ENCODE assay signal across 8 cellular contexts in the genomic region with DNA sequence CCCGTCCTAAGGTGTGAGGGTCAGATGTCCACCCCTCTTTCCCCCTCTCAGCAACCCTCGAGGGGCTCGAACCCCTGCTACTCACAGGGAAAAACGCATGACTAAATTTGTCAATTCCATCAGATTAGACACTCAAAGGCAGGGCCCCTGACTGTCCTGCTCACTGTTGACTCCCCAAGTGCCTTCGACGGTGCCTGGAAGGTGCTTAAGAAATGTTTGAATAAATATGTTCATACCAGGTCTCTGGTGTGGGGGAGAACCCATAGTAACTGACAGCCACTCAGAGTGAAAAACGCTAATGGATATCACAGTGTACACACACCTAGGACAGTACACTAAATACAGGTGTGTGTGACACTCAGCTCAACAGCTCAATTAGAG. TPM values are rescaled to one million over a fixed set of nuclear protein-coding genes. Genes with fewer than 3 reads are reported as not detected.
A peak's percentile ranks its signal among the peaks of the same experiment; 100 is the strongest.
DNase-seq lines count a peak whose midpoint lies in the region; ATAC-seq and TF ChIP-seq lines count a peak whose summit lies in the region.

No MANE protein-coding gene starts in this region.

- no peaks in the 10 kb centered on the region for H3K9me3 ChIP-seq in RWPE2 (ENCODE audit: severe bottlenecking)
- no peaks in the 10 kb centered on the region for H3K9me3 ChIP-seq in right cardiac atrium (ENCODE audit: control insufficient read depth, low read length)
- H3K9me3 ChIP-seq in skeletal muscle satellite cell (replicated peaks; ENCODE audit: low read length) = no peaks in the 10 kb centered on the region

- peak; percentile 44 for DNase-seq in COLO668 (lab: John Stamatoyannopoulos, UW; ENCODE audit: unreplicated experiment)
- no peak for DNase-seq in RWPE2 (ENCODE audit: low spot score)
- peak in 1 of 3 donors; percentile 34 for DNase-seq in right cardiac atrium
- no peak for DNase-seq in NCI-H2227 (lab: John Stamatoyannopoulos, UW; ENCODE audit: unreplicated experiment)
- DNase-seq in foreskin fibroblast = no peak
- no peak for DNase-seq in RKO (ENCODE audit: low spot score)

- no peak for ATAC-seq in RWPE2 (ENCODE audit: low read depth)
- ATAC-seq in right cardiac atrium = no peak
- no peak for ATAC-seq in GM21423 (IDR thresholded peaks at IDR 0.05; ENCODE audit: unreplicated experiment)

- intact Hi-C loops in right cardiac atrium (cut with DNase I) = loop anchor here in 2 of 4 donors (5.0 to 10.0 kb wide), 3 partner anchors 38 to 495 kb away; partner anchors contain the start of gene AHDC1 (in 1 of the 2)

- H3K27me3 ChIP-seq in RWPE2 (ENCODE audit: insufficient read depth, poor library complexity, severe bottlenecking) (no peaks in the 10 kb centered on the region), right cardiac atrium (ENCODE audit: control insufficient read depth, insufficient read depth) (no peaks in the 10 kb centered on the region), skeletal muscle satellite cell (ENCODE audit: control insufficient read depth, insufficient read depth, low read length) (no peaks in the 10 kb centered on the region)

- H3K4me3 ChIP-seq in RWPE2 (ENCODE audit: severe bottlenecking) = no peak overlapping the region
- H3K4me3 ChIP-seq in right cardiac atrium (ENCODE audit: low read length) = no peak overlapping the region
- no peak overlapping the region for H3K4me3 ChIP-seq in skeletal muscle satellite cell (ENCODE audit: low read length)
- no peak overlapping the region for H3K4me3 ChIP-seq in foreskin fibroblast (ENCODE audit: low read depth in 1 of 2, low read length in 2 of 2)

- H3K36me3 ChIP-seq in RWPE2 (ENCODE audit: low read depth) = no peaks in the 10 kb centered on the region
- peaks cover 27% of the 10 kb centered on the region for H3K36me3 ChIP-seq in skeletal muscle satellite cell (ENCODE audit: insufficient read depth, low read length)

- H3K27ac ChIP-seq in RWPE2 (ENCODE audit: poor library complexity, severe bottlenecking) (peak overlapping the region; percentile 77), right cardiac atrium (ENCODE audit: low read length) (peak overlapping the region; percentile 48)

- no peak overlapping the region for H3K4me2 ChIP-seq in skeletal muscle satellite cell (ENCODE audit: low read length)

- H3K9ac ChIP-seq in skeletal muscle satellite cell (ENCODE audit: low read depth, low read length) = peak overlapping the region; percentile 25

- TF ChIP-seq CTCF in RWPE2 (IDR thresholded peaks at IDR 0.05; ENCODE audit: poor library complexity, severe bottlenecking) (no peak), foreskin fibroblast (IDR thresholded peaks at IDR 0.05; ENCODE audit: low read depth, low read length) (no peak)

- WGBS in right cardiac atrium = 53% methylated on average over 7 of the region's 7 CpGs

- H3K4me1 ChIP-seq in RWPE2 (ENCODE audit: insufficient read depth, poor library complexity, severe bottlenecking) = peaks cover 35% of the 10 kb centered on the region
- H3K4me1 ChIP-seq in right cardiac atrium (ENCODE audit: control insufficient read depth, insufficient read depth, low read length) = peaks cover 28% of the 10 kb centered on the region
- H3K4me1 ChIP-seq in skeletal muscle satellite cell (ENCODE audit: control insufficient read depth, insufficient read depth, low read length) = peaks cover 48% of the 10 kb centered on the region

RNA-seq across cellular contexts. Expression of gene WASF2, which starts 39.7 kb away (rescaled TPM):
- total RNA-seq in right cardiac atrium = 10 to 100 TPM; 64.4 to 77.9 (median 71.5) TPM
- polyA plus RNA-seq in right cardiac atrium = 22.1 TPM
- total RNA-seq in skeletal muscle satellite cell (2012; rRNA removed) = 17.2 and 18.6 TPM in 2 replicates
